ENCODE assay signal across 9 cellular contexts in the genomic region with DNA sequence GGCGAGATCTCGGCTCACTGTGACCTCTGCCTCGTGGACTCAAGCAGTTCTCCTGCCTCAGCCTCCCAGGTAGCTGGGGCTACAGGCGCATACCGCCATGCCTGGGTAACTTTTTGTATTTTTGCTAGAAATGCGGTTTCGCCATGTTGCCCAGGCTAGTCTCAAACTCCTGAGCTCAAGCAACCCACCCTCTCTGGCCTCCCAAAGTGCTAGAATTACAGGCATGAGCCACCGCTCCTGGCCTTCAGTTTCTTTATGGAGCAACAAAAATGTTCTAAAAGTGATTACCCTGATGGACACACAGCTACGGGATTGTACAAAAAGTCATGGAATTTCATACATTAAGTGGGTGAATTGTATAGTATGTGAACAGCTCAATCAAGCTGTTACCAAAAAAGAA.
"Had no signal": no experiment of that assay in that cellular context is flagged by ENCODE, and none has a peak within 500 bp of the region (broad histone marks: within the 10 kb centered on the region; RNA-seq: fewer than 3 reads in every experiment).

No MANE protein-coding gene starts in this region.

- H3K36me3 ChIP-seq: HAP-1 had no signal

- H3K4me1 ChIP-seq: HAP-1 had no signal

- ATAC-seq: GM23338, HCT116 had no signal

- DNase-seq: GM23248, GOT3, H7, H9, HCEC 1CT, HFFc6 had no signal

- H3K4me1 Mint-ChIP-seq: GM23338, H9 had no signal

- H3K27ac Mint-ChIP-seq: GM23338, H9, HFFc6 had no signal

- H3K4me3 Mint-ChIP-seq: GM23338, H9, HFFc6 had no signal

- H3K9me3 Mint-ChIP-seq: GM23338, H9 had no signal

- H3K4me3 ChIP-seq: GM23248, GM23338, HAP-1 had no signal

- H3K9me3 ChIP-seq: HAP-1 had no signal

- H3K27ac ChIP-seq: GM23248 had no signal
